In genomic region chr11:6603287-6604080, GRCh38 we compare ENCODE assay signal across 1 cellular context.
TF ChIP-seq lines count a peak whose summit lies in the region.

TSS of gene ILK (plus strand) at chr11:6603774. CDS start at chr11:6604272, 498 bp downstream.
TSS of gene RRP8 (minus strand) at chr11:6603616. CDS start at chr11:6603502, 114 bp downstream.

TF ChIP-seq in K562, 482 proteins besides CTCF, POLR2A, EP300 and RAD21 (continued from another document and continues in another):
- TF ChIP-seq MLLT1 (IDR thresholded peaks at IDR 0.05) = no peak
- peak; percentile 21 for TF ChIP-seq POU5F1 (IDR thresholded peaks at IDR 0.05; ENCODE audit: borderline replicate concordance, low read depth, low read length, partially characterized antibody)
- no peak for TF ChIP-seq ZNF224 (CRISPR knock-in tag; IDR thresholded peaks at IDR 0.05)
- TF ChIP-seq ELF4 (CRISPR knock-in tag; IDR thresholded peaks at IDR 0.05) = peak; percentile 57; the same call in 1 of the 2 replicates
- no peak for TF ChIP-seq ZFP91 (CRISPR knock-in tag; IDR thresholded peaks at IDR 0.05)
- TF ChIP-seq POLR2AphosphoS2 (IDR thresholded peaks at IDR 0.05; ENCODE audit: low read length) = no peak
- peak; percentile 81; the same call in 1 of the 2 replicates for TF ChIP-seq ESRRA (IDR thresholded peaks at IDR 0.05; ENCODE audit: borderline replicate concordance, low read depth)
- no peak for TF ChIP-seq ZNF23 (CRISPR knock-in tag; IDR thresholded peaks at IDR 0.05)
- TF ChIP-seq ZNF395 (CRISPR knock-in tag; IDR thresholded peaks at IDR 0.05) = no peak; the same call in 1 of the 2 replicates
- no peak for TF ChIP-seq ETV6 (IDR thresholded peaks at IDR 0.05; ENCODE audit: borderline replicate concordance in 1 of 2, low read depth in 2 of 2, low read length in 1 of 2)
- TF ChIP-seq ETV6 (CRISPR knock-in tag; IDR thresholded peaks at IDR 0.05; ENCODE audit: borderline replicate concordance) = peak; percentile 64; the same call in 1 of the 2 replicates
- TF ChIP-seq ZNF407 (IDR thresholded peaks at IDR 0.05; ENCODE audit: low read depth) = peak; percentile 90
- TF ChIP-seq KAT8 (IDR thresholded peaks at IDR 0.05; ENCODE audit: low read depth) = no peak
- TF ChIP-seq SMARCC2 (IDR thresholded peaks at IDR 0.05; ENCODE audit: low read depth) = peak; percentile 41; the same call in 1 of the 2 replicates
- TF ChIP-seq STAT5A (IDR thresholded peaks at IDR 0.05; ENCODE audit: borderline replicate concordance, low read length) = no peak
- no peak for TF ChIP-seq CHD7 (IDR thresholded peaks at IDR 0.05; ENCODE audit: low read depth, low read length)
- no peak for TF ChIP-seq EWSR1 (IDR thresholded peaks at IDR 0.05; ENCODE audit: borderline replicate concordance, low read depth, partially characterized antibody)
- no peak for TF ChIP-seq SIRT6 (IDR thresholded peaks at IDR 0.05; ENCODE audit: low read depth, low read length)
- no peak for TF ChIP-seq ZNF408 (CRISPR knock-in tag; IDR thresholded peaks at IDR 0.05; ENCODE audit: low read depth)
- TF ChIP-seq ZNF124 (CRISPR knock-in tag; IDR thresholded peaks at IDR 0.05) = no peak
- no peak for TF ChIP-seq GTF2B (IDR thresholded peaks at IDR 0.05; ENCODE audit: extremely low read depth, insufficient read length)
- no peak for TF ChIP-seq CBFA2T2 (conservative IDR thresholded peaks at IDR 0.05)
- peak; percentile 96 for TF ChIP-seq EP400 (IDR thresholded peaks at IDR 0.05)
- TF ChIP-seq GTF2A2 (tag; IDR thresholded peaks at IDR 0.05) = no peak
- TF ChIP-seq POLR2B (IDR thresholded peaks at IDR 0.05; ENCODE audit: low read depth, partially characterized antibody) = peak; percentile 48
- no peak for TF ChIP-seq NCOA6 (IDR thresholded peaks at IDR 0.05)
- no peak; the same call in 1 of the 2 replicates for TF ChIP-seq GATAD2A (IDR thresholded peaks at IDR 0.05)
- TF ChIP-seq EZH2 (IDR thresholded peaks at IDR 0.05; ENCODE audit: borderline replicate concordance, low read depth, low read length) = no peak
- TF ChIP-seq ZKSCAN1 (IDR thresholded peaks at IDR 0.05; ENCODE audit: low read depth, low read length) = peak; percentile 74
- TF ChIP-seq ATF7 (IDR thresholded peaks at IDR 0.05) = peak; percentile 73
- 0 out of 2 replicates have a peak, but pooled peaks have one; percentile 21 for TF ChIP-seq LEF1 (IDR thresholded peaks at IDR 0.05)
- no peak; a peak in 1 of 3 replicates for TF ChIP-seq CBX3 (IDR thresholded peaks at IDR 0.05; ENCODE audit: borderline replicate concordance in 1 of 2, low read length in 2 of 2)
- no peak for TF ChIP-seq ZC3H11A (IDR thresholded peaks at IDR 0.05; ENCODE audit: low read depth, low read length)
- no peak for TF ChIP-seq MYBL2 (IDR thresholded peaks at IDR 0.05; ENCODE audit: low read depth)
- TF ChIP-seq MYBL2 (CRISPR knock-in tag; IDR thresholded peaks at IDR 0.05; ENCODE audit: borderline replicate concordance) = no peak
